Comparison of ENCODE assay signal across 8 cellular contexts in the genomic region with DNA sequence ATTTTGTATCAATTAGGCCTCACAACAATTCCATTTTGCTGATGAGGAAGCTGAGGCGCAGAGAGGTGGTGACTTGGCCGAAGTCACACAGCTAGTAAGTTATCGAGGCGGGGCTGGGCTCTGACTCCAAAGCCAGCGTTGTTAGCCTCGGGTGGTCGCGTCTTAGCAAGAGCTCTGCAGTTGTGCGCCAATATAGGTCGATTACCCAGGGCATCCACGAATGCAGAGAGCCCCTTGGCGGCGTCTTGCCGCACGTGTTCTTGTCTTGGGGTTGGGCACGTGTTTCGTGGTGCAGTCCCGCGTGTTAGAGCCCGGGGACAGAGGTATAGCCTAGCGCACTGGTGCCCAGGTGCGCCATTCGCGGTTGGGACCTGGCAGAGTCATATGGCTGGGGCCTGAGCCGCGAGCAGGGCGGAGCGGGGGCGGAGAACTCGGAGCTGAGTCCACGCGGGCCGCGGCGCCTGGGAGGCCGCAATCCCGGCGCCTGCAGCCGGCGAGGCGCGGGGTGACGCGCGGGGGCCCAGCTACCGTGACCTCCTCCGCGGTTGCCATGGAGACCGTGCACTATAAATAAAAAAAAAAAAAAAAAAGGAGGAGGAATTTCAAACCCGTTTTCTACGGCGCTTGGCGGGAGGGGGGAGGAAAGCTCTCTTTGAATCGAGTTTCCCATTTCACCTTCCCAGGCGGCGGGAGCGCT.
DNase-seq lines count a peak whose midpoint lies in the region; ATAC-seq and TF ChIP-seq lines count a peak whose summit lies in the region.

No MANE protein-coding gene starts in this region.

- no peak overlapping the region for H2BK12ac ChIP-seq in H9 (ENCODE audit: insufficient read length, low read depth, low read length)

- no peaks in the 10 kb centered on the region for H3K79me1 ChIP-seq in H9 (ENCODE audit: insufficient read depth, low read depth, low read length, poor library complexity, severe bottlenecking)

- no peak overlapping the region for H2AFZ ChIP-seq in H9 (ENCODE audit: low read length)

- no peak overlapping the region for H3K56ac ChIP-seq in H9 (ENCODE audit: insufficient read length, low read depth, low read length)

- H3K36me3 Mint-ChIP-seq in H9 (ENCODE audit: insufficient read depth in 1 of 3, low read depth in 3 of 3), result no peaks in the 10 kb centered on the region
- H3K36me3 Mint-ChIP-seq in activated naive CD8-positive, alpha-beta T cell, result no peaks in the 10 kb centered on the region
- no peaks in the 10 kb centered on the region for H3K36me3 Mint-ChIP-seq in progenitor cell of endocrine pancreas (ENCODE audit: insufficient read depth)

- no peaks in the 10 kb centered on the region for H4K20me1 ChIP-seq in H9 (ENCODE audit: control insufficient read depth, insufficient read depth, insufficient read length)

- no peak overlapping the region for H4K5ac ChIP-seq in H9 (ENCODE audit: insufficient read length, low read depth, low read length)

- DNase-seq in BE2C (peak; percentile 62), H9 (peak; percentile 88), RPMI8226 (peak; percentile 79), heart left ventricle (peak; percentile 50 to 75 (median 68)), progenitor cell of endocrine pancreas (ENCODE audit: low spot score, unreplicated experiment) (no peak)

- H2BK120ac ChIP-seq in H9 (ENCODE audit: low read depth, low read length, poor library complexity, severe bottlenecking), result peak overlapping the region; percentile 96

- H3K4me3 Mint-ChIP-seq in H9 (peak overlapping the region; percentile 55 to 78), progenitor cell of endocrine pancreas (ENCODE audit: low read depth) (peak overlapping the region; percentile 61)
- peak overlapping the region; percentile 70 for H3K4me3 Mint-ChIP-seq in activated naive CD8-positive, alpha-beta T cell

- no peak overlapping the region for H3K23ac ChIP-seq in H9 (ENCODE audit: insufficient read length, low read depth, low read length)

- no peak overlapping the region for H3K9ac ChIP-seq in H9 (ENCODE audit: extremely low read depth, insufficient read length, low read length)

- H3K27me3 Mint-ChIP-seq in H9 (ENCODE audit: low read depth), result peaks cover 22% of the 10 kb centered on the region
- H3K27me3 Mint-ChIP-seq in activated naive CD8-positive, alpha-beta T cell, result no peaks in the 10 kb centered on the region
- peaks cover 19% of the 10 kb centered on the region for H3K27me3 Mint-ChIP-seq in progenitor cell of endocrine pancreas

- H3K14ac ChIP-seq in H9 (ENCODE audit: insufficient read depth, low read length), result peak overlapping the region; percentile 81

- no peak for TF ChIP-seq POLR2A in heart left ventricle (IDR thresholded peaks at IDR 0.05)

- WGBS in H9 (ENCODE audit: extremely low coverage, insufficient read length, low lambda C conversion rate), result no CpG with 5 or more reads among the region's 57 CpGs
- 3 to 8% (median 6%) methylated on average over 36 to 57 of the region's 57 CpGs for WGBS in heart left ventricle, 4 donors

- peak overlapping the region; percentile 65 for H3K18ac ChIP-seq in H9 (ENCODE audit: insufficient read length, low read depth, low read length)

- peak overlapping the region; percentile 58 to 95 (median 86); a peak in 5 of 7 replicates for H3K27ac Mint-ChIP-seq in H9
- H3K27ac Mint-ChIP-seq in activated naive CD8-positive, alpha-beta T cell, result peak overlapping the region; percentile 54
- peak overlapping the region; percentile 82 for H3K27ac Mint-ChIP-seq in progenitor cell of endocrine pancreas

- no peaks in the 10 kb centered on the region for H3K9me3 Mint-ChIP-seq in H9
- no peaks in the 10 kb centered on the region for H3K9me3 Mint-ChIP-seq in activated naive CD8-positive, alpha-beta T cell (ENCODE audit: low read depth)
- no peaks in the 10 kb centered on the region for H3K9me3 Mint-ChIP-seq in progenitor cell of endocrine pancreas (ENCODE audit: low read depth)

- H3K4me1 Mint-ChIP-seq in H9, result peaks cover 41 to 44% of the 10 kb centered on the region in 2 experiments
- peaks cover 37% of the 10 kb centered on the region for H3K4me1 Mint-ChIP-seq in activated naive CD8-positive, alpha-beta T cell (ENCODE audit: low read depth)
- peaks cover 26% of the 10 kb centered on the region for H3K4me1 Mint-ChIP-seq in progenitor cell of endocrine pancreas (ENCODE audit: low read depth)

- H2BK15ac ChIP-seq in H9 (ENCODE audit: low read depth, low read length), result no peak overlapping the region

- H3K23me2 ChIP-seq in H9 (ENCODE audit: insufficient read length, low read depth, low read length, poor library complexity, severe bottlenecking), result peaks cover 7% of the 10 kb centered on the region

- H3K4me1 ChIP-seq in BE2C (peaks cover 24% of the 10 kb centered on the region), H9 (ENCODE audit: insufficient read depth, low read length) (peaks cover 23% of the 10 kb centered on the region; the same call in 1 of the 2 replicates), heart left ventricle (peaks cover 14 to 40% (median 33%) of the 10 kb centered on the region in 12 donors)

- H2BK20ac ChIP-seq in H9 (ENCODE audit: low read depth, low read length, poor library complexity, severe bottlenecking), result no peak overlapping the region

- intact Hi-C loops in heart left ventricle (cut with DNase I), result loop anchor here in 5 of 10 donors (2.0 to 10.0 kb wide), 5 partner anchors 34 to 54 kb away; no protein-coding TSS in a partner anchor

- peak overlapping the region; percentile 61 for H3K4me3 ChIP-seq in BE2C (ENCODE audit: low read depth, low read length)
- peak overlapping the region; percentile 33 to 65 (median 58) for H3K4me3 ChIP-seq in heart left ventricle

- H3K36me3 ChIP-seq in BE2C (no peaks in the 10 kb centered on the region), heart left ventricle (no peaks in the 10 kb centered on the region)

- no peak overlapping the region for H3T11ph ChIP-seq in H9 (ENCODE audit: low read length)

- H3K9me3 ChIP-seq in BE2C (no peaks in the 10 kb centered on the region; the same call in 1 of the 2 replicates), H9 (ENCODE audit: control insufficient read depth, low read depth, low read length) (no peaks in the 10 kb centered on the region), heart left ventricle (no peaks in the 10 kb centered on the region)

- no peaks in the 10 kb centered on the region for H3K79me2 ChIP-seq in H9 (ENCODE audit: insufficient read depth, low read length)

- H3K27ac ChIP-seq in H9 (ENCODE audit: insufficient read length, low read depth, low read length), result no peak overlapping the region
- H3K27ac ChIP-seq in heart left ventricle, result peak overlapping the region in 11 of 12 donors; percentile 46 to 88 (median 77)

- peak overlapping the region; percentile 68 for H3K4me2 ChIP-seq in H9 (ENCODE audit: insufficient read depth, insufficient read length, low read length)

- no peak overlapping the region for H4K8ac ChIP-seq in H9 (replicated peaks; ENCODE audit: insufficient read length, low read depth, low read length)

- no peak overlapping the region for H4K91ac ChIP-seq in H9 (ENCODE audit: insufficient read length, low read depth, low read length)

- no peak for TF ChIP-seq CTCF in BE2C (IDR thresholded peaks at IDR 0.05; ENCODE audit: low read depth, low read length)
- TF ChIP-seq CTCF in H9 (conservative IDR thresholded peaks at IDR 0.05), result no peak
- no peak for TF ChIP-seq CTCF in heart left ventricle (IDR thresholded peaks at IDR 0.05)
- no peak for TF ChIP-seq CTCF in progenitor cell of endocrine pancreas (IDR thresholded peaks at IDR 0.05; ENCODE audit: unreplicated experiment)

- H3K4ac ChIP-seq in H9 (ENCODE audit: low read depth, low read length), result no peak overlapping the region; the same call in 1 of the 2 replicates

- H2AK5ac ChIP-seq in H9 (ENCODE audit: insufficient read length, low read length), result no peak overlapping the region

- ATAC-seq in heart left ventricle (peak in 3 of 4 donors; percentile 8 to 37 (median 23)), HG03565 (IDR thresholded peaks at IDR 0.05; ENCODE audit: unreplicated experiment) (no peak), GM18870 (IDR thresholded peaks at IDR 0.05; ENCODE audit: unreplicated experiment) (no peak)

- H2BK5ac ChIP-seq in H9 (ENCODE audit: insufficient read length, low read length), result no peak overlapping the region

- no peaks in the 10 kb centered on the region for H3K27me3 ChIP-seq in BE2C
- H3K27me3 ChIP-seq in H9 (ENCODE audit: insufficient read depth, low read length), result no peaks in the 10 kb centered on the region
- peaks cover 0 to 26% (median 0%) of the 10 kb centered on the region in 9 donors for H3K27me3 ChIP-seq in heart left ventricle

Comparison
In these comparisons a context has a peak if more than half of its experiments do, and no peak if none do; other contexts are left out.
1. ATAC-seq: peak in heart left ventricle (3 of 4); none in HG03565 (single experiment) and GM18870 (single experiment).
2. Peak in every context shown above with its lines, with median percentiles within 50 percentile points of each other: H3K27ac Mint-ChIP-seq and H3K4me3 Mint-ChIP-seq.